ENCODE assay signal across 23 cellular contexts in genomic region chr16:55828680-55829079, GRCh38. TPM values are rescaled to one million over a fixed set of nuclear protein-coding genes. Genes with fewer than 3 reads are reported as not detected.
DNase-seq lines count a peak whose midpoint lies in the region; ATAC-seq and TF ChIP-seq lines count a peak whose summit lies in the region.
"Had no signal": no experiment of that assay in that cellular context is flagged by ENCODE, and none has a peak within 500 bp of the region (broad histone marks: within the 10 kb centered on the region; RNA-seq: fewer than 3 reads in every experiment).

No MANE protein-coding gene starts in this region.

- no peak for TF ChIP-seq POLR2A in vagina (IDR thresholded peaks at IDR 0.05)

- 80 to 86% methylated on average over 10 of the region's 10 CpGs for WGBS in endodermal cell (ENCODE audit: insufficient coverage in 1 of 2, insufficient read length in 1 of 2), 2 experiments

- H3K36me3 Mint-ChIP-seq in activated CD8-positive, alpha-beta memory T cell treated with anti-CD3 and anti-CD28 coated beads, Interleukin-2, amount 10 ng/mL, durations not matched to agents 7 days and 5 days: no peaks in the 10 kb centered on the region
- H3K36me3 Mint-ChIP-seq in endodermal cell (ENCODE audit: low read depth): no peaks in the 10 kb centered on the region
- no peaks in the 10 kb centered on the region for H3K36me3 Mint-ChIP-seq in CD4-positive, alpha-beta T cell (ENCODE audit: low read depth)
- H3K36me3 Mint-ChIP-seq: CD4-positive, alpha-beta memory T cell had no signal

- ATAC-seq in activated CD8-positive, alpha-beta memory T cell treated with anti-CD3 and anti-CD28 coated beads, Interleukin-2, amount 10 ng/mL, durations not matched to agents 7 days and 5 days: no peak
- no peak for ATAC-seq in CD4-positive, alpha-beta T cell (ENCODE audit: poor library complexity)
- no peak for ATAC-seq in GM19035 (IDR thresholded peaks at IDR 0.05; ENCODE audit: unreplicated experiment)

- no peaks in the 10 kb centered on the region for H3K9me3 ChIP-seq in endodermal cell (ENCODE audit: control insufficient read depth, low read length)
- no peaks in the 10 kb centered on the region for H3K9me3 ChIP-seq in vagina
- H3K9me3 ChIP-seq in CD4-positive, alpha-beta T cell (ENCODE audit: control insufficient read depth, low read length): no peaks in the 10 kb centered on the region
- H3K9me3 ChIP-seq: BE2C; BLaER1 treated with 17β-estradiol and CSF1 and Interleukin-3, amounts not matched to agents 10 nM and 100 nM had no signal

- peaks cover 2% of the 10 kb centered on the region for H3K27me3 Mint-ChIP-seq in activated CD8-positive, alpha-beta memory T cell treated with anti-CD3 and anti-CD28 coated beads, Interleukin-2, amount 10 ng/mL, durations not matched to agents 7 days and 5 days
- H3K27me3 Mint-ChIP-seq in endodermal cell (ENCODE audit: insufficient read depth): peaks cover 48% of the 10 kb centered on the region
- H3K27me3 Mint-ChIP-seq in CD4-positive, alpha-beta T cell: peaks cover 12% of the 10 kb centered on the region

- intact Hi-C loops in vagina (cut with DNase I): no loop called here
- intact Hi-C loops in CD4-positive, alpha-beta T cell (cut with DNase I, micrococcal nuclease): loop anchor here in 1 of 2 experiments (2.0 kb wide), 1 partner anchor 64 kb away; no protein-coding TSS in a partner anchor

- no peak overlapping the region for H3K27ac ChIP-seq in endodermal cell (ENCODE audit: low read depth, low read length)
- H3K27ac ChIP-seq in vagina: no peak overlapping the region
- no peak overlapping the region for H3K27ac ChIP-seq in CD4-positive, alpha-beta T cell (ENCODE audit: low read depth, low read length)
- H3K27ac ChIP-seq: 22Rv1; BLaER1 treated with 17β-estradiol and CSF1 and Interleukin-3, amounts not matched to agents 10 nM and 100 nM had no signal

- CTCF ChIA-PET in activated CD8-positive, alpha-beta memory T cell treated with anti-CD3 and anti-CD28 coated beads, Interleukin-2, amount 10 ng/mL, durations not matched to agents 7 days and 5 days (lab: Charles Lee): no interaction called here
- CTCF ChIA-PET in CD4-positive, alpha-beta T cell (lab: Charles Lee): no interaction called here

- H3K4me3 ChIP-seq in endodermal cell (ENCODE audit: low read length) (no peak overlapping the region), vagina (no peak overlapping the region)
- H3K4me3 ChIP-seq: BLaER1 treated with 17β-estradiol and CSF1 and Interleukin-3, amounts not matched to agents 10 nM and 100 nM had no signal

- peaks cover 30% of the 10 kb centered on the region for H3K27me3 ChIP-seq in endodermal cell (ENCODE audit: control insufficient read depth, insufficient read depth, low read length, poor library complexity, severe bottlenecking)
- H3K27me3 ChIP-seq in vagina: no peaks in the 10 kb centered on the region
- peaks cover 7% of the 10 kb centered on the region for H3K27me3 ChIP-seq in CD4-positive, alpha-beta T cell (ENCODE audit: control insufficient read depth, insufficient read depth, low read length)
- H3K27me3 ChIP-seq: BE2C; BLaER1 treated with 17β-estradiol and CSF1 and Interleukin-3, amounts not matched to agents 10 nM and 100 nM had no signal

- no peak overlapping the region for H3K4me3 Mint-ChIP-seq in activated CD8-positive, alpha-beta memory T cell treated with anti-CD3 and anti-CD28 coated beads, Interleukin-2, amount 10 ng/mL, durations not matched to agents 7 days and 5 days
- no peak overlapping the region for H3K4me3 Mint-ChIP-seq in endodermal cell
- H3K4me3 Mint-ChIP-seq in CD4-positive, alpha-beta T cell: no peak overlapping the region
- H3K4me3 Mint-ChIP-seq: CD14-positive monocyte; CD4-positive, alpha-beta memory T cell had no signal

- TF ChIP-seq CTCF in endodermal cell (conservative IDR thresholded peaks at IDR 0.05) (no peak), vagina (IDR thresholded peaks at IDR 0.05) (no peak)
- TF ChIP-seq CTCF in CD4-positive, alpha-beta T cell (IDR thresholded peaks at IDR 0.05): no peak

- H3K4me1 ChIP-seq in endodermal cell (ENCODE audit: control insufficient read depth, insufficient read depth, low read length) (no peaks in the 10 kb centered on the region), vagina (peaks cover 9% of the 10 kb centered on the region)
- H3K4me1 ChIP-seq: BE2C had no signal

- DNase-seq in activated CD8-positive, alpha-beta memory T cell treated with anti-CD3 and anti-CD28 coated beads, Interleukin-2, amount 50 U/mL, for 48 hours: peak; percentile 28
- no peak for DNase-seq in activated CD8-positive, alpha-beta memory T cell treated with anti-CD3 and anti-CD28 coated beads, Interleukin-2, amount 10 ng/mL, durations not matched to agents 7 days and 5 days
- DNase-seq in endodermal cell (peak; percentile 31), vagina (ENCODE audit: extremely low spot score in 2 of 2) (peak; percentile 74 to 95)
- no peak for DNase-seq in CD4-positive, alpha-beta T cell
- DNase-seq: ACHN; AML-193; BE2C; Calu3; CD4-positive, alpha-beta memory T cell; COR-L47; DMS53; DMS79 treated with DMSO at 0.1 percent for 48 hours; GF-D8; GOT3; H7; HCEC 1CT had no signal

- POLR2A ChIA-PET in CD4-positive, alpha-beta T cell (lab: Charles Lee): no interaction called here

- no peaks in the 10 kb centered on the region for H3K36me3 ChIP-seq in endodermal cell (ENCODE audit: control insufficient read depth, insufficient read depth, low read length)
- H3K36me3 ChIP-seq in vagina: no peaks in the 10 kb centered on the region
- H3K36me3 ChIP-seq: BE2C; BLaER1 treated with 17β-estradiol and CSF1 and Interleukin-3, amounts not matched to agents 10 nM and 100 nM had no signal

- no peaks in the 10 kb centered on the region for H3K9me3 Mint-ChIP-seq in activated CD8-positive, alpha-beta memory T cell treated with anti-CD3 and anti-CD28 coated beads, Interleukin-2, amount 10 ng/mL, durations not matched to agents 7 days and 5 days (ENCODE audit: low read depth)
- no peaks in the 10 kb centered on the region for H3K9me3 Mint-ChIP-seq in endodermal cell
- no peaks in the 10 kb centered on the region for H3K9me3 Mint-ChIP-seq in CD4-positive, alpha-beta T cell
- H3K9me3 Mint-ChIP-seq: CD4-positive, alpha-beta memory T cell had no signal

- no peak overlapping the region for H3K9ac ChIP-seq in endodermal cell (ENCODE audit: extremely low read depth, low read length, poor library complexity, severe bottlenecking)
- H3K9ac ChIP-seq: BLaER1 treated with 17β-estradiol and CSF1 and Interleukin-3, amounts not matched to agents 10 nM and 100 nM had no signal

- H3K4me1 Mint-ChIP-seq in activated CD8-positive, alpha-beta memory T cell treated with anti-CD3 and anti-CD28 coated beads, Interleukin-2, amount 10 ng/mL, durations not matched to agents 7 days and 5 days: no peaks in the 10 kb centered on the region
- H3K4me1 Mint-ChIP-seq in endodermal cell: peaks cover 7% of the 10 kb centered on the region
- no peaks in the 10 kb centered on the region for H3K4me1 Mint-ChIP-seq in CD4-positive, alpha-beta T cell (ENCODE audit: low read depth)
- H3K4me1 Mint-ChIP-seq: CD4-positive, alpha-beta memory T cell had no signal

- H3K27ac Mint-ChIP-seq in activated CD8-positive, alpha-beta memory T cell treated with anti-CD3 and anti-CD28 coated beads, Interleukin-2, amount 10 ng/mL, durations not matched to agents 7 days and 5 days: no peak overlapping the region
- H3K27ac Mint-ChIP-seq in endodermal cell: no peak overlapping the region
- H3K27ac Mint-ChIP-seq in CD4-positive, alpha-beta T cell: no peak overlapping the region
- H3K27ac Mint-ChIP-seq: CD14-positive monocyte had no signal

RNA-seq across cellular contexts. Expression of gene CES1, which starts 4.2 kb away (rescaled TPM):
- total RNA-seq in activated CD8-positive, alpha-beta memory T cell treated with anti-CD3 and anti-CD28 coated beads, Interleukin-2, amount 10 ng/mL, durations not matched to agents 7 days and 5 days: 1 to 10 TPM in 1 of 2 experiments, under 1 TPM in 1; 0.49 to 2.2 TPM
- total RNA-seq in endodermal cell: 1 to 10 TPM in 1 of 2 donors, not detected in 1; 1.3 TPM
- 0.32 TPM for polyA plus RNA-seq in endodermal cell (2013, experiment 1 of 2)
- 0.17 TPM for polyA plus RNA-seq in endodermal cell (2013, experiment 2 of 2)
- total RNA-seq in vagina: 10.1 TPM
- total RNA-seq in CD4-positive, alpha-beta T cell: under 1 TPM; 0.22 to 0.81 TPM
- total RNA-seq: G401, H7 had no signal

RNA-seq across cellular contexts. Expression of gene CES5A, which starts 46.5 kb away (rescaled TPM):
- not detected for total RNA-seq in activated CD8-positive, alpha-beta memory T cell treated with anti-CD3 and anti-CD28 coated beads, Interleukin-2, amount 10 ng/mL, durations not matched to agents 7 days and 5 days
- total RNA-seq in endodermal cell: under 1 TPM in 1 of 2 donors, not detected in 1; 0.26 TPM
- polyA plus RNA-seq in endodermal cell (2013, experiment 1 of 2): not detected
- not detected for polyA plus RNA-seq in endodermal cell (2013, experiment 2 of 2)
- not detected for total RNA-seq in vagina
- not detected for total RNA-seq in CD4-positive, alpha-beta T cell
- total RNA-seq: Calu3; CD4-positive, alpha-beta memory T cell; Daoy; G401; H7 had no signal
- polyA plus RNA-seq: CD14-positive monocyte; CD4-positive, alpha-beta memory T cell had no signal

Comparison
In these comparisons a context has a peak if more than half of its experiments do, and no peak if none do; other contexts are left out.
1. DNase-seq: peak in activated CD8-positive, alpha-beta memory T cell treated with anti-CD3 and anti-CD28 coated beads, Interleukin-2, amount 50 U/mL, for 48 hours (single experiment), endodermal cell (single experiment) and vagina (2 of 2); none in activated CD8-positive, alpha-beta memory T cell treated with anti-CD3 and anti-CD28 coated beads, Interleukin-2, amount 10 ng/mL, durations not matched to agents 7 days and 5 days (single experiment) and CD4-positive, alpha-beta T cell (0 of 10).